Comparison of ENCODE assay signal across 16 cellular contexts in genomic region chr11:40924915-40925314, GRCh38.
"Had no signal": no experiment of that assay in that cellular context is flagged by ENCODE, and none has a peak within 500 bp of the region (broad histone marks: within the 10 kb centered on the region; RNA-seq: fewer than 3 reads in every experiment).

No MANE protein-coding gene starts in this region.

- H3K4me3 ChIP-seq: colonic mucosa, gastroesophageal sphincter, spleen, transverse colon had no signal

- H3K27me3 ChIP-seq: colonic mucosa, gastroesophageal sphincter, neutrophil, spleen, transverse colon had no signal

- H3K4me1 ChIP-seq: colonic mucosa, gastroesophageal sphincter, spleen, transverse colon had no signal

- H3K36me3 ChIP-seq: colonic mucosa, gastroesophageal sphincter, neutrophil, spleen, transverse colon had no signal

- FAIRE-seq: astrocyte had no signal

- ATAC-seq: activated naive CD8-positive, alpha-beta T cell treated with anti-CD3 and anti-CD28 coated beads, Interleukin-2, amount 50 U/mL, for 24 hours; gastroesophageal sphincter; sciatic nerve had no signal

- DNase-seq: activated B cell treated with CpG ODN at 0.5 μM for 24 hours; activated CD4-positive, alpha-beta T cell treated with anti-CD3 and anti-CD28 coated beads, Interleukin-2, amount 10 ng/mL, durations not matched to agents 7 days and 5 days; activated CD8-positive, alpha-beta memory T cell treated with anti-CD3 and anti-CD28 coated beads for 24 hours; activated naive CD4-positive, alpha-beta T cell treated with Interleukin-2 at 50 U/mL for 16 hours; activated naive CD8-positive, alpha-beta T cell treated with anti-CD3 and anti-CD28 coated beads, Interleukin-2, amount 50 U/mL, for 24 hours; colonic mucosa; naive B cell; spleen; stimulated activated CD4-positive, alpha-beta T cell treated with anti-CD3 and anti-CD28 coated beads, Interleukin-1b, Interleukin-23, amount 100 ng/mL, for 48 hours; stimulated activated naive CD4-positive, alpha-beta T cell; substantia nigra; transverse colon had no signal

- H3K27ac ChIP-seq: colonic mucosa, gastroesophageal sphincter, neutrophil, spleen, transverse colon had no signal

- H3K9me3 ChIP-seq: colonic mucosa, gastroesophageal sphincter, neutrophil, transverse colon had no signal
